In the genomic region with DNA sequence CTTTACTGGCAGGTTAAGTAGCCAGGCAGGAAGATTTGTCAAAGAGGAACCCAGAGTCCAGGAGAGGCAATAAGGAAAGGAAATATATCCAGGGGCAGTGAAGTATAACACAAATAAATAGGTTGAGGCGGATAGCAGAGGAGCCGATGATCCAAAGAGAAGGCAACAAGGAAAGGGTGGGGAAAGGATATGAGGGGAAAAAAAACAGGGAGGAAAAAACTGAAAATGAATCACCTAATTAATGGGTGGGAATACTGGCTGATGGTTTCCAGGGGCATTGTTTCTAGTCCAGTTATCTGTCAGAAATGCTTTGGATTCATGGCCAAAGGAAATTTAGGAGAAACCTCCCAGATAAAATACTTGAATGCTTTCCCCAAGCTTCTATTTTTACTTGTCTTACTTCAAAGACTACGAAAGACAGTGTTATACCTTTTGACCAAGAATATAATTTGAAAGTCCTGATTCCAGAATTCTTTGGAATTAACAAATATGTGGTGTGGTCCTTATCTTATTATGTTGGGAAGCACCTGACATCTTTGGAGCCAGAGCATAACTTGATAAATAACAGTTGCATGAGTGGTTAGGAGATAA, we compare ENCODE assay signal across 14 cellular contexts.
A peak's percentile ranks its signal among the peaks of the same experiment; 100 is the strongest.
DNase-seq lines count a peak whose midpoint lies in the region; ATAC-seq, FAIRE-seq and TF ChIP-seq lines count a peak whose summit lies in the region.
"Had no signal": no experiment of that assay in that cellular context is flagged by ENCODE, and none has a peak within 500 bp of the region (broad histone marks: within the 10 kb centered on the region; RNA-seq: fewer than 3 reads in every experiment).

No MANE protein-coding gene starts in this region.

- H3K36me3 ChIP-seq in K562 (ENCODE audit: control insufficient read depth, insufficient read depth, low read length) (no peaks in the 10 kb centered on the region), mesendoderm (ENCODE audit: control insufficient read depth, insufficient read depth, low read length) (no peaks in the 10 kb centered on the region), tibial nerve (no peaks in the 10 kb centered on the region)
- H3K36me3 ChIP-seq: WERI-Rb-1 had no signal

- no peak for TF ChIP-seq RAD21 in K562 (CRISPR knock-in tag; conservative IDR thresholded peaks at IDR 0.05 in 1 of 2, IDR thresholded peaks at IDR 0.05 in 1 of 2)

- no peak overlapping the region for H2AFZ ChIP-seq in K562 (ENCODE audit: low read depth, low read length)

- no peaks in the 10 kb centered on the region for H3K9me3 ChIP-seq in K562 (replicated peaks; ENCODE audit: control insufficient read depth, insufficient read depth, low read depth, low read length)
- H3K9me3 ChIP-seq in tibial nerve = no peaks in the 10 kb centered on the region

- no peak overlapping the region for H3K23ac ChIP-seq in mesendoderm (ENCODE audit: low read length)

- no peak overlapping the region for H3K18ac ChIP-seq in mesendoderm (ENCODE audit: low read length)

- POLR2A ChIA-PET in K562 (lab: Yijun Ruan, JAX) = interaction anchor here (0.6 to 1.6 kb wide), 5 partner anchors 10 to 646 kb away, joined by 3 to 4 read pairs (median 3); no protein-coding TSS in a partner anchor

- H4K8ac ChIP-seq in mesendoderm (ENCODE audit: low read depth, low read length) = no peak overlapping the region

- no peak overlapping the region for H2AK5ac ChIP-seq in mesendoderm (ENCODE audit: low read length)

- no peak for FAIRE-seq in K562 (lab: Jason Lieb, UNC)
- FAIRE-seq: A204.1, colon had no signal

- ATAC-seq in K562 (no peak), HG02870 (IDR thresholded peaks at IDR 0.05; ENCODE audit: unreplicated experiment) (no peak), HG02981 (IDR thresholded peaks at IDR 0.05; ENCODE audit: unreplicated experiment) (no peak)
- ATAC-seq: naive thymus-derived CD8-positive, alpha-beta T cell had no signal

- no peak overlapping the region for H2BK5ac ChIP-seq in mesendoderm (ENCODE audit: low read length)

- 54% methylated on average over 2 of the region's 3 CpGs for WGBS in K562 (ENCODE audit: insufficient coverage, low coverage, missing lambda C conversion rate)
- WGBS in mesendoderm (ENCODE audit: extremely low coverage, insufficient coverage, low lambda C conversion rate) = no CpG with 5 or more reads among the region's 3 CpGs
- 72 to 74% methylated on average over 3 of the region's 3 CpGs for WGBS in tibial nerve, 2 donors

- no peak overlapping the region for H3K9ac ChIP-seq in K562 (ENCODE audit: insufficient read depth in 1 of 2, low read depth in 2 of 2, low read length in 2 of 2)
- H3K9ac ChIP-seq in mesendoderm (ENCODE audit: low read length) = no peak overlapping the region

- H3K4me2 ChIP-seq in K562 (ENCODE audit: insufficient read depth, low read length) (no peak overlapping the region), mesendoderm (ENCODE audit: low read length) (no peak overlapping the region)

- peak; percentile 23 for DNase-seq in NCI-H2029 treated with DMSO at 0.1 percent for 48 hours (lab: John Stamatoyannopoulos, UW)
- no peak for DNase-seq in NCI-H2029 (lab: John Stamatoyannopoulos, UW)
- DNase-seq in K562 (ENCODE audit: extremely low read depth in 1 of 4, low spot score in 3 of 4) = no peak
- DNase-seq in mesendoderm = no peak
- DNase-seq in tibial nerve (ENCODE audit: low spot score in 2 of 2) = no peak
- no peak for DNase-seq in OCI-M2 (lab: John Stamatoyannopoulos, UW; ENCODE audit: unreplicated experiment)
- DNase-seq: GF-D8; H7; naive thymus-derived CD8-positive, alpha-beta T cell; WERI-Rb-1 had no signal

- BruUV-seq in K562 (replicated peaks; lab: Mats Ljungman, UMichigan) = no TSS peak

- H4K20me1 ChIP-seq in K562 (replicated peaks; ENCODE audit: control insufficient read depth, insufficient read depth, low read length) = no peaks in the 10 kb centered on the region

- no peaks in the 10 kb centered on the region for H3K27me3 ChIP-seq in K562 (ENCODE audit: control insufficient read depth in 2 of 2, insufficient read depth in 2 of 2, low read length in 2 of 2)
- H3K27me3 ChIP-seq in mesendoderm (ENCODE audit: insufficient read depth, low read length, poor library complexity) = no peaks in the 10 kb centered on the region
- H3K27me3 ChIP-seq in tibial nerve = no peaks in the 10 kb centered on the region

- TF ChIP-seq CTCF in K562 (IDR thresholded peaks at IDR 0.05 in 2 of 3, conservative IDR thresholded peaks at IDR 0.05 in 1 of 3; ENCODE audit: insufficient read depth in 2 of 3, low read depth in 1 of 3, low read length in 3 of 3) (no peak), tibial nerve (IDR thresholded peaks at IDR 0.05) (no peak)

- H2BK120ac ChIP-seq in mesendoderm (ENCODE audit: low read depth, low read length) = no peak overlapping the region

- TF ChIP-seq EP300 in K562 (IDR thresholded peaks at IDR 0.05; ENCODE audit: low read length) (no peak), tibial nerve (IDR thresholded peaks at IDR 0.05) (no peak)

- H3K27ac ChIP-seq in K562 (ENCODE audit: extremely low read depth, low read depth, low read length) (no peak overlapping the region), mesendoderm (ENCODE audit: low read depth, low read length) (no peak overlapping the region), tibial nerve (peak overlapping the region in 3 of 4 donors; percentile 42 to 78 (median 68))
- H3K27ac ChIP-seq: WERI-Rb-1 had no signal

- H3K4me3 ChIP-seq in K562 (no peak overlapping the region), mesendoderm (ENCODE audit: low read length) (no peak overlapping the region), tibial nerve (no peak overlapping the region)

- H3K4ac ChIP-seq in mesendoderm (ENCODE audit: low read depth, low read length) = no peak overlapping the region

- in situ Hi-C loops in K562 (cut with MboI) = no loop called here

- no peaks in the 10 kb centered on the region for H3K79me1 ChIP-seq in mesendoderm (ENCODE audit: low read length)

- H3K56ac ChIP-seq in mesendoderm (ENCODE audit: low read length) = no peak overlapping the region

- no peak overlapping the region for H2BK15ac ChIP-seq in mesendoderm (replicated peaks; ENCODE audit: low read depth)

- TF ChIP-seq POLR2A in K562 (conservative IDR thresholded peaks at IDR 0.05) (no peak), tibial nerve (IDR thresholded peaks at IDR 0.05) (no peak)

- H3K4me1 ChIP-seq in K562 (replicated peaks in 1 of 2; ENCODE audit: control insufficient read depth in 2 of 2, insufficient read depth in 2 of 2, low read length in 2 of 2) (no peaks in the 10 kb centered on the region; a peak in 3 of 5 replicates), mesendoderm (ENCODE audit: control insufficient read depth, low read depth, low read length) (no peaks in the 10 kb centered on the region), tibial nerve (peaks cover 0 to 66% (median 14%) of the 10 kb centered on the region in 4 donors)

- intact Hi-C loops in K562 (cut with micrococcal nuclease) = no loop called here

- CTCF ChIA-PET in K562 (lab: Yijun Ruan, JAX; ENCODE audit: low intra/inter-chr PET ratio) = no interaction called here

- H3K79me2 ChIP-seq in K562 (ENCODE audit: control insufficient read depth, insufficient read depth, low read length) (no peaks in the 10 kb centered on the region), mesendoderm (ENCODE audit: control insufficient read depth, insufficient read depth, low read length) (no peaks in the 10 kb centered on the region)

- no peaks in the 10 kb centered on the region for H3K9me1 ChIP-seq in K562 (ENCODE audit: control insufficient read depth, insufficient read depth, low read length)

- peak overlapping the region; percentile 44 for H4K5ac ChIP-seq in mesendoderm (ENCODE audit: low read length)

TF ChIP-seq in K562, 482 proteins besides CTCF, POLR2A, EP300 and RAD21:
- TF ChIP-seq FOSL1 (tag; conservative IDR thresholded peaks at IDR 0.05) = no peak
- peak; percentile 48; the same call in 1 of the 2 replicates for TF ChIP-seq CBFA2T3 (IDR thresholded peaks at IDR 0.05)

Comparison
In these comparisons a context has a peak if more than half of its experiments do, and no peak if none do; other contexts are left out.
1. H3K27ac ChIP-seq: peak in tibial nerve (3 of 4); none in K562 (single experiment) and mesendoderm (single experiment).